19 cellular contexts compared by ENCODE assay signal in the genomic region with DNA sequence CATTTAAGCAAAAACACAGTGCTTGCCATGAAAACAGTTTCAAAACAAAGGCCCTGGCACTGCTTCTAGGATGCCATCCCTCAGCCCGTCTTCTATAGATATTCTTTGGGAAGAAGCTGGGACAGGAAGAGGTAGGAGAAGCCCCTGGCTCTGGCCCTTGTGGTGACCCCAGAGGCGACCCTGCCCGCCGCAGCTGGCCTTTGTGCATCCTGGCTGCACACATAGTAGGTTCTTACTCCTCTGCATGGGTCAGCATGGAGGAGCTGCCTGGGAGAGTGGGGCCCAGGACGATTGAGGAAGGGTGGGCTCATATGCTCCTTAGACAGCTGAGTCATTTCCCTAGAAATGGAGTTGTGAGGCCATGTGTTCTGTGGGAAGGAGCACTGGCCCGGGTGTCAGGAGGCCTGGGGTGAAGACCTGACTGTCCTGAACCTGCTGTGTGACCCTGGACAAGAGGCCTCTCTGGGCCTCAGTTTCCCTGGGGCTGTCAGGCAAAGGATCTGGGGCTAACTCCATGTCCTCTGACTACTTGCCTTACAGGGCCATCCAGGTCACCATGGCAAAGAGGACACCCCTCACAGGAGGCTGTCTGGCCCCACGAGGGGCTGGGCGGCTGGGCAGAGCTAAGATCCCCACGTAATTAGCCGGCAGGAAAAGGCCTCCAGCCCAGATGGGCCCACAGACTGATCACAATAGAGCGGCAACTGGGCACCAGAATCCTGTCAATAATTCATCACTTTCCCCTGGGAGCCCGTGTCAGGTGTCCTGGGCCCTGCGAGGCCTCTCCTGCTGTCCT. TPM values are rescaled to one million over a fixed set of nuclear protein-coding genes. Genes with fewer than 3 reads are reported as not detected.
DNase-seq lines count a peak whose midpoint lies in the region; ATAC-seq and TF ChIP-seq lines count a peak whose summit lies in the region.
"Had no signal": no experiment of that assay in that cellular context is flagged by ENCODE, and none has a peak within 500 bp of the region (broad histone marks: within the 10 kb centered on the region; RNA-seq: fewer than 3 reads in every experiment).

No MANE protein-coding gene starts in this region.

- H3K27me3 Mint-ChIP-seq in activated naive CD4-positive, alpha-beta T cell treated with anti-CD3 and anti-CD28 coated beads for 36 hours (ENCODE audit: low read depth), result no peaks in the 10 kb centered on the region
- H3K27me3 Mint-ChIP-seq in activated naive CD4-positive, alpha-beta T cell treated with anti-CD3 and anti-CD28 coated beads, Interleukin-2, amount 10 ng/mL, durations not matched to agents 7 days and 5 days, result peaks cover 25% of the 10 kb centered on the region

- POLR2A ChIA-PET in GM10248 (lab: Yijun Ruan, JAX), result interaction anchor here (0.6 kb wide), 1 partner anchor 1675 kb away, joined by 3 read pairs; no protein-coding TSS in a partner anchor

- H3K36me3 ChIP-seq in right lobe of liver (no peaks in the 10 kb centered on the region), mucosa of descending colon (ENCODE audit: low read depth) (no peaks in the 10 kb centered on the region)

- H3K4me1 Mint-ChIP-seq in activated naive CD4-positive, alpha-beta T cell treated with anti-CD3 and anti-CD28 coated beads for 36 hours (ENCODE audit: low read depth), result peaks cover 23% of the 10 kb centered on the region
- H3K4me1 Mint-ChIP-seq in activated naive CD4-positive, alpha-beta T cell treated with anti-CD3 and anti-CD28 coated beads, Interleukin-2, amount 10 ng/mL, durations not matched to agents 7 days and 5 days, result peaks cover 12% of the 10 kb centered on the region

- H3K4me3 ChIP-seq in fibroblast of mammary gland (ENCODE audit: control insufficient read depth, low read depth, low read length) (no peak overlapping the region), right lobe of liver (no peak overlapping the region), mucosa of descending colon (no peak overlapping the region)

- no peaks in the 10 kb centered on the region for H3K36me3 Mint-ChIP-seq in activated naive CD4-positive, alpha-beta T cell treated with anti-CD3 and anti-CD28 coated beads for 36 hours (ENCODE audit: low read depth)
- no peaks in the 10 kb centered on the region for H3K36me3 Mint-ChIP-seq in activated naive CD4-positive, alpha-beta T cell treated with anti-CD3 and anti-CD28 coated beads, Interleukin-2, amount 10 ng/mL, durations not matched to agents 7 days and 5 days
- H3K36me3 Mint-ChIP-seq: CD8-positive, alpha-beta T cell had no signal

- intact Hi-C loops in activated naive CD4-positive, alpha-beta T cell treated with anti-CD3 and anti-CD28 coated beads for 36 hours (cut with micrococcal nuclease), result loop anchor here (5.0 kb wide), 1 partner anchor 55 kb away; no protein-coding TSS in a partner anchor
- intact Hi-C loops in sciatic nerve (cut with DNase I) (no loop called here), right lobe of liver (cut with DNase I) (no loop called here), mucosa of descending colon (cut with DNase I, micrococcal nuclease) (no loop called here)

- 40% methylated on average over 1 of the region's 13 CpGs for WGBS in right lobe of liver (ENCODE audit: insufficient coverage, low coverage, low lambda C conversion rate, missing lambda C conversion rate)

- CTCF ChIA-PET in activated naive CD4-positive, alpha-beta T cell treated with anti-CD3 and anti-CD28 coated beads for 36 hours (lab: Charles Lee), result interaction anchor here (0.6 to 4.9 kb wide), 3 partner anchors 20 to 286 kb away, joined by 3 to 24 read pairs (median 4); no protein-coding TSS in a partner anchor
- CTCF ChIA-PET in activated naive CD4-positive, alpha-beta T cell treated with anti-CD3 and anti-CD28 coated beads, Interleukin-2, amount 10 ng/mL, durations not matched to agents 7 days and 5 days (lab: Charles Lee), result interaction anchor here (0.7 to 1.0 kb wide), 2 partner anchors 54 to 197 kb away, joined by 3 read pairs; no protein-coding TSS in a partner anchor
- CTCF ChIA-PET in GM10248 (lab: Yijun Ruan, JAX), result interaction anchor here (1.0 kb wide), 1 partner anchor 8 kb away, joined by 3 read pairs; no protein-coding TSS in a partner anchor

- TF ChIP-seq CTCF in fibroblast of mammary gland (conservative IDR thresholded peaks at IDR 0.05; ENCODE audit: control insufficient read depth, insufficient read depth, low read depth, low read length), result no peak
- no peak for TF ChIP-seq CTCF in GM10248 (IDR thresholded peaks at IDR 0.05; ENCODE audit: control extremely low read depth, extremely low read depth, low read depth, missing control alignments)
- TF ChIP-seq CTCF in right lobe of liver (IDR thresholded peaks at IDR 0.05), result no peak
- no peak for TF ChIP-seq CTCF in mucosa of descending colon (IDR thresholded peaks at IDR 0.05)

- no peaks in the 10 kb centered on the region for H3K9me3 ChIP-seq in right lobe of liver
- H3K9me3 ChIP-seq in mucosa of descending colon, result no peaks in the 10 kb centered on the region

- H3K27ac Mint-ChIP-seq in activated naive CD4-positive, alpha-beta T cell treated with anti-CD3 and anti-CD28 coated beads for 36 hours, result no peak overlapping the region
- H3K27ac Mint-ChIP-seq in activated naive CD4-positive, alpha-beta T cell treated with anti-CD3 and anti-CD28 coated beads, Interleukin-2, amount 10 ng/mL, durations not matched to agents 7 days and 5 days, result no peak overlapping the region
- H3K27ac Mint-ChIP-seq: CD8-positive, alpha-beta T cell had no signal

- no peaks in the 10 kb centered on the region for H3K27me3 ChIP-seq in right lobe of liver

- no peak for TF ChIP-seq POLR2A in right lobe of liver (IDR thresholded peaks at IDR 0.05)

- no peak overlapping the region for H3K4me3 Mint-ChIP-seq in activated naive CD4-positive, alpha-beta T cell treated with anti-CD3 and anti-CD28 coated beads for 36 hours
- no peak overlapping the region for H3K4me3 Mint-ChIP-seq in activated naive CD4-positive, alpha-beta T cell treated with anti-CD3 and anti-CD28 coated beads, Interleukin-2, amount 10 ng/mL, durations not matched to agents 7 days and 5 days
- H3K4me3 Mint-ChIP-seq: CD8-positive, alpha-beta T cell had no signal

- DNase-seq in activated naive CD4-positive, alpha-beta T cell treated with anti-CD3 and anti-CD28 coated beads for 36 hours, result peak; percentile 2
- no peak for DNase-seq in activated naive CD4-positive, alpha-beta T cell treated with anti-CD3 and anti-CD28 coated beads, Interleukin-2, amount 10 ng/mL, durations not matched to agents 7 days and 5 days
- DNase-seq in fibroblast of mammary gland (ENCODE audit: low read depth) (peak; percentile 3), sciatic nerve (ENCODE audit: low spot score) (peak; percentile 26), GM10248 (ENCODE audit: extremely low spot score) (no peak), right lobe of liver (no peak), mucosa of descending colon (no peak)
- no peak for DNase-seq in stimulated activated CD4-positive, alpha-beta T cell treated with anti-CD3 and anti-CD28 coated beads, Interleukin-2, amount 100 ng/mL, for 24 hours
- DNase-seq: Calu3; CD8-positive, alpha-beta T cell; KG1; MV-4-11; NCI-H1417; NCI-H187 treated with DMSO at 0.1 percent for 48 hours; NCI-H226; PC-3; SIG-M5 had no signal

- H3K27ac ChIP-seq in right lobe of liver, result no peak overlapping the region
- H3K27ac ChIP-seq: RWPE1 had no signal

- H3K4me1 ChIP-seq in right lobe of liver (no peaks in the 10 kb centered on the region), mucosa of descending colon (ENCODE audit: low read depth) (no peaks in the 10 kb centered on the region)

- no peak for ATAC-seq in sciatic nerve
- no peak for ATAC-seq in right lobe of liver
- no peak for ATAC-seq in mucosa of descending colon
- ATAC-seq: CD8-positive, alpha-beta T cell; PC-3 had no signal

- H3K9me3 Mint-ChIP-seq in activated naive CD4-positive, alpha-beta T cell treated with anti-CD3 and anti-CD28 coated beads for 36 hours, result no peaks in the 10 kb centered on the region
- no peaks in the 10 kb centered on the region for H3K9me3 Mint-ChIP-seq in activated naive CD4-positive, alpha-beta T cell treated with anti-CD3 and anti-CD28 coated beads, Interleukin-2, amount 10 ng/mL, durations not matched to agents 7 days and 5 days
- H3K9me3 Mint-ChIP-seq: CD8-positive, alpha-beta T cell had no signal

RNA-seq across cellular contexts. Expression of a gene that starts 44.6 kb away (rescaled TPM):
- under 1 TPM; 0.45 to 0.52 TPM for total RNA-seq in activated naive CD4-positive, alpha-beta T cell treated with anti-CD3 and anti-CD28 coated beads for 36 hours
- total RNA-seq in sciatic nerve, result 0.13 TPM
- total RNA-seq in right lobe of liver, result under 1 TPM in 2 of 6 experiments, not detected in 4; 0.06 to 0.12 TPM
- under 1 TPM in 1 of 3 donors, not detected in 2; 0.60 TPM for total RNA-seq in mucosa of descending colon
- total RNA-seq: Calu3, H4, PC-3 had no signal

Comparison
In these comparisons a context has a peak if more than half of its experiments do, and no peak if none do; other contexts are left out.
1. DNase-seq: peak in activated naive CD4-positive, alpha-beta T cell treated with anti-CD3 and anti-CD28 coated beads for 36 hours (single experiment), fibroblast of mammary gland (single experiment) and sciatic nerve (single experiment); none in activated naive CD4-positive, alpha-beta T cell treated with anti-CD3 and anti-CD28 coated beads, Interleukin-2, amount 10 ng/mL, durations not matched to agents 7 days and 5 days (single experiment), GM10248 (single experiment), stimulated activated CD4-positive, alpha-beta T cell treated with anti-CD3 and anti-CD28 coated beads, Interleukin-2, amount 100 ng/mL, for 24 hours (0 of 2), right lobe of liver (0 of 3) and mucosa of descending colon (0 of 3).